ENCODE assay signal across 8 cellular contexts in the genomic region with DNA sequence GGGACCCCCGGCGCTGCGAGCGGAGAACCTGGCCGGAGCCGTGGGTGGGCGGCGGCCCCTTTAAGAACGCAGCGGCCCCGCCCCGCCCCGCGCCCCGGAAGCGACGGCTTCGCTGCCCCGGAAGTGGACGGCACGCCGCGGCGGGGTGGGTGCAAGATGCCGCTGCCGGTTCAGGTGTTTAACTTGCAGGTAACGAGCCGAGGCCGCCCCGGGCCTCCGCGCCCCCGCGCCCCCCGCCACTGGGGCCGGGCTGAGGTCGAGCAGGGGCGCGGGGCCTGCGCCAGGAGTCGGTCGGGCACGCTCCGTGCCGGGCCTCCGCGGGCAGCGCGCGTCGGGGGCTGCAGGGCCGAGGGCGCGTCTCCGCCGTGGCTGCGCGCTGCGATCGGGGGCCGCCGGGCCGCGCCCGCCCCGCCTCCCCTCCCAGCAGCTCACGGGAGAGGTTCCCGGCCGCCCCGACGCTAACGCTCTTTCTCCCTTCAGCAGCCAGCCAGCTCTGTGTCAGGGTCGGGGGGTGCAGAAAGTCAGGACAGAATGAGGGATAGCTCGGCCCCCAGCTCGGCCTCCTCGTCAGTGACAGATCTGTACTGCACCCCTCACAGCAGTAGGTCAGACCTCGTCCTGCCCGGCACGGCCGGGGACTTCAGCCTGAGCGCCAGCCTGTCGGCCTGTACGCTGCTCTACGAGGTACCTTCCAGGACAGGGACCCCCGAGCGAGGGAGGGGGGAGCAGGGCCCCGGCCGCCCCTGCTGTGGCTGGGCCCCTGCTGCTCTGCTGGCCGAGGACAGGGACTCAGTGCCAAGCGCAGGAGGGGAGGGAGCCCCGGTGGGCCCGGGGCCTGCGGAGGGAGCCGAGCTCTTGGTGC. TPM values are rescaled to one million over a fixed set of nuclear protein-coding genes. Genes with fewer than 3 reads are reported as not detected.
DNase-seq lines count a peak whose midpoint lies in the region; ATAC-seq, FAIRE-seq and TF ChIP-seq lines count a peak whose summit lies in the region.

A gene (plus strand): TSS at position 123 of the 862 bp plus-strand sequence. CDS start 34 bp downstream, at position 157.
A gene with protein sequence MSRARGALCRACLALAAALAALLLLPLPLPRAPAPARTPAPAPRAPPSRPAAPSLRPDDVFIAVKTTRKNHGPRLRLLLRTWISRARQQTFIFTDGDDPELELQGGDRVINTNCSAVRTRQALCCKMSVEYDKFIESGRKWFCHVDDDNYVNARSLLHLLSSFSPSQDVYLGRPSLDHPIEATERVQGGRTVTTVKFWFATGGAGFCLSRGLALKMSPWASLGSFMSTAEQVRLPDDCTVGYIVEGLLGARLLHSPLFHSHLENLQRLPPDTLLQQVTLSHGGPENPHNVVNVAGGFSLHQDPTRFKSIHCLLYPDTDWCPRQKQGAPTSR (minus strand): TSS at position 36 of the 862 bp plus-strand sequence. CDS start 45 bp downstream, outside the sequence.

- H3K4me2 ChIP-seq in endothelial cell of umbilical vein (ENCODE audit: insufficient read depth, low read length): peak within 1 kb of the TSS; percentile 78

- no peaks in the 10 kb centered on the region for H3K9me1 ChIP-seq in endothelial cell of umbilical vein (replicated peaks; ENCODE audit: control insufficient read depth, extremely low read depth, insufficient read depth, low read length)

- H3K9ac ChIP-seq in endothelial cell of umbilical vein (replicated peaks; ENCODE audit: extremely low read depth, insufficient read depth, low read length): peak within 1 kb of the TSS; percentile 61

- peak; percentile 76 for ATAC-seq in HG02938 (IDR thresholded peaks at IDR 0.05; ENCODE audit: unreplicated experiment)
- ATAC-seq in HG03025 (IDR thresholded peaks at IDR 0.05; ENCODE audit: low FRiP score, unreplicated experiment): no peak

- H2AFZ ChIP-seq in endothelial cell of umbilical vein (ENCODE audit: low read depth, low read length): peak within 1 kb of the TSS; percentile 54

- intact Hi-C loops in endothelial cell of umbilical vein (cut with micrococcal nuclease): loop anchor here (2.0 kb wide), 1 partner anchor 15 kb away; a partner anchor contains a TSS

- peak; percentile 63 for FAIRE-seq in endothelial cell of umbilical vein (lab: Jason Lieb, UNC)

- H3K79me2 ChIP-seq in endothelial cell of umbilical vein (ENCODE audit: control insufficient read depth, insufficient read depth, low read length): peaks cover 11% of the 10 kb centered on the region

- DNase-seq in GM10266 (ENCODE audit: extremely low spot score) (peak; percentile 98), NCI-H82 treated with DMSO at 0.1 percent for 48 hours (lab: John Stamatoyannopoulos, UW; ENCODE audit: unreplicated experiment) (peak; percentile 5), endothelial cell of umbilical vein (ENCODE audit: low read depth, low spot score) (peak; percentile 33)
- DNase-seq in activated CD8-positive, alpha-beta memory T cell treated with anti-CD3 and anti-CD28 coated beads, Interleukin-2, amount 50 U/mL, for 24 hours (ENCODE audit: extremely low read depth): peak; percentile 63
- DNase-seq in stimulated activated CD8-positive, alpha-beta memory T cell treated with anti-CD3 and anti-CD28 coated beads, Interleukin-2, amount 100 ng/mL, for 1 hour (ENCODE audit: low read depth in 2 of 2): peak; percentile 63 to 75

- BruUV-seq in endothelial cell of umbilical vein (replicated peaks; lab: Mats Ljungman, UMichigan): TSS peak; percentile 18

- TF ChIP-seq POLR2A in endothelial cell of umbilical vein (IDR thresholded peaks at IDR 0.05; ENCODE audit: low read depth, low read length): no peak

- no peaks in the 10 kb centered on the region for H3K9me3 ChIP-seq in endothelial cell of umbilical vein (replicated peaks; ENCODE audit: control insufficient read depth, insufficient read depth, low read length)
- H3K9me3 ChIP-seq in mononuclear cell (ENCODE audit: low read depth, low read length): no peaks in the 10 kb centered on the region

- POLR2A ChIA-PET in endothelial cell of umbilical vein (lab: Charles Lee): no interaction called here

- CTCF ChIA-PET in endothelial cell of umbilical vein (lab: Charles Lee): interaction anchor here (1.0 to 3.8 kb wide), 3 partner anchors 14 to 92 kb away, joined by 5 to 19 read pairs (median 18); a partner anchor contains a TSS

- peaks cover 11% of the 10 kb centered on the region for H3K4me1 ChIP-seq in endothelial cell of umbilical vein (ENCODE audit: control insufficient read depth, extremely low read depth, insufficient read depth, low read length)
- H3K4me1 ChIP-seq in mononuclear cell (ENCODE audit: insufficient read depth, low read length): peaks cover 21% of the 10 kb centered on the region

- peaks cover 12 to 31% of the 10 kb centered on the region in 2 experiments for H3K36me3 ChIP-seq in endothelial cell of umbilical vein (ENCODE audit: control insufficient read depth in 2 of 2, extremely low read depth in 1 of 2, insufficient read depth in 2 of 2, low read length in 2 of 2)

- TF ChIP-seq CTCF in GM10266 (IDR thresholded peaks at IDR 0.05; ENCODE audit: control insufficient read depth, insufficient read depth, low read depth, missing control alignments): no peak
- no peak for TF ChIP-seq CTCF in endothelial cell of umbilical vein (IDR thresholded peaks at IDR 0.05; ENCODE audit: extremely low read depth in 1 of 2, insufficient read depth in 1 of 2, low read depth in 1 of 2, low read length in 2 of 2)

- H3K4me3 ChIP-seq in endothelial cell of umbilical vein (replicated peaks in 1 of 3; ENCODE audit: insufficient read depth in 1 of 3, low read depth in 1 of 3, low read length in 3 of 3): peak within 1 kb of the TSS; percentile 65 to 89 (median 76)
- H3K4me3 ChIP-seq in mononuclear cell (ENCODE audit: low read length): peak within 1 kb of the TSS; percentile 56

- H3K27me3 ChIP-seq in endothelial cell of umbilical vein (ENCODE audit: control insufficient read depth in 2 of 2, insufficient read depth in 2 of 2, low read length in 2 of 2) (no peaks in the 10 kb centered on the region), mononuclear cell (ENCODE audit: insufficient read depth, low read length) (no peaks in the 10 kb centered on the region)

- dilution Hi-C loops in endothelial cell of umbilical vein (cut with MboI; ENCODE audit: extremely low pct_ligation_motif_present, low sequenced_read_pairs): no loop called here

- H3K27ac ChIP-seq in endothelial cell of umbilical vein (ENCODE audit: insufficient read depth, low read depth, low read length): no peak within 1 kb of the TSS

- H4K20me1 ChIP-seq in endothelial cell of umbilical vein (replicated peaks; ENCODE audit: control insufficient read depth, extremely low read depth, insufficient read depth, low read length): no peaks in the 10 kb centered on the region

TF ChIP-seq in endothelial cell of umbilical vein, 7 proteins besides CTCF, POLR2A, EP300 and RAD21:
- peak; percentile 44 for TF ChIP-seq POLR2AphosphoS5 (IDR thresholded peaks at IDR 0.05; ENCODE audit: insufficient read depth, low read depth, low read length)
- TF ChIP-seq MYC (IDR thresholded peaks at IDR 0.05; ENCODE audit: low read depth, low read length): no peak
- TF ChIP-seq FOS (IDR thresholded peaks at IDR 0.05; ENCODE audit: borderline replicate concordance, insufficient read depth, low read length): no peak

RNA-seq across cellular contexts. Expression of the first gene that starts in this region (rescaled TPM):
- total RNA-seq in endothelial cell of umbilical vein (96.6 and 116 TPM in 2 replicates), mononuclear cell (47.4 TPM)
- 178 and 235 TPM in 2 replicates for polyA plus RNA-seq in endothelial cell of umbilical vein
- polyA plus RNA-seq in endothelial cell of umbilical vein (2011; cell fraction: cytosol; rRNA removed): 114 and 120 TPM in 2 replicates
- 219 and 242 TPM in 2 replicates for polyA plus RNA-seq in endothelial cell of umbilical vein (2011; cell fraction: nucleus; rRNA removed)
- 102 and 112 TPM in 2 replicates for polyA plus RNA-seq in endothelial cell of umbilical vein (2012)
- 81.1 and 97.3 TPM in 2 replicates for polyA minus RNA-seq in endothelial cell of umbilical vein
- 94.1 TPM for polyA minus RNA-seq in endothelial cell of umbilical vein (2011; cell fraction: cytosol; rRNA and poly(A)+ RNA removed)
- 35.2 and 44.9 TPM in 2 replicates for polyA minus RNA-seq in endothelial cell of umbilical vein (2011; cell fraction: nucleus; rRNA and poly(A)+ RNA removed)

RNA-seq across cellular contexts. Expression of the second gene that starts in this region (rescaled TPM):
- 33.7 and 36.9 TPM in 2 replicates for total RNA-seq in endothelial cell of umbilical vein
- polyA plus RNA-seq in endothelial cell of umbilical vein: 40.0 and 59.2 TPM in 2 replicates
- polyA plus RNA-seq in endothelial cell of umbilical vein (2011; cell fraction: cytosol; rRNA removed): 14.3 and 27.7 TPM in 2 replicates
- 122 and 156 TPM in 2 replicates for polyA plus RNA-seq in endothelial cell of umbilical vein (2011; cell fraction: nucleus; rRNA removed)
- polyA plus RNA-seq in endothelial cell of umbilical vein (2012): 22.3 and 37.7 TPM in 2 replicates
- polyA minus RNA-seq in endothelial cell of umbilical vein: 13.8 and 16.9 TPM in 2 replicates
- 8.5 TPM for polyA minus RNA-seq in endothelial cell of umbilical vein (2011; cell fraction: cytosol; rRNA and poly(A)+ RNA removed)
- polyA minus RNA-seq in endothelial cell of umbilical vein (2011; cell fraction: nucleus; rRNA and poly(A)+ RNA removed): 14.9 and 33.9 TPM in 2 replicates
- 13.7 TPM for total RNA-seq in mononuclear cell

Comparison
In these comparisons a context has a peak if more than half of its experiments do, and no peak if none do; other contexts are left out.
1. DNase-seq: peak in every context shown above with its lines; median percentile 98 in GM10266; 69 in stimulated activated CD8-positive, alpha-beta memory T cell treated with anti-CD3 and anti-CD28 coated beads, Interleukin-2, amount 100 ng/mL, for 1 hour; 63 in activated CD8-positive, alpha-beta memory T cell treated with anti-CD3 and anti-CD28 coated beads, Interleukin-2, amount 50 U/mL, for 24 hours; 33 in endothelial cell of umbilical vein; 5 in NCI-H82 treated with DMSO at 0.1 percent for 48 hours.